Comparison of ENCODE assay signal across 12 cellular contexts in genomic region chr11:29975580-29975979, GRCh38. TPM values are rescaled to one million over a fixed set of nuclear protein-coding genes. Genes with fewer than 3 reads are reported as not detected.
DNase-seq lines count a peak whose midpoint lies in the region; TF ChIP-seq lines count a peak whose summit lies in the region.
"Not testable (repeated sequence)": the region's sequence is repeated elsewhere in the genome, so short reads cannot be mapped to it uniquely, and the experiment has no call there.
"Had no signal": no experiment of that assay in that cellular context is flagged by ENCODE, and none has a peak within 500 bp of the region (broad histone marks: within the 10 kb centered on the region; RNA-seq: fewer than 3 reads in every experiment).

No MANE protein-coding gene starts in this region.

- intact Hi-C loops in cardiac septum (cut with DNase I): not testable (repeated sequence)

- peak; percentile 76 for DNase-seq in cardiac septum (ENCODE audit: low spot score)
- not testable (repeated sequence) for DNase-seq in neural crest cell (ENCODE audit: low read depth, low spot score)

- H3K9me3 Mint-ChIP-seq in neural crest cell: not testable (repeated sequence)

- TF ChIP-seq CTCF in neural crest cell (conservative IDR thresholded peaks at IDR 0.05): not testable (repeated sequence)

- H3K27ac Mint-ChIP-seq in neural crest cell (ENCODE audit: unreplicated experiment): peak overlapping the region; percentile 61

- H3K27me3 Mint-ChIP-seq in neural crest cell (ENCODE audit: low read depth): not testable (repeated sequence)

- not testable (repeated sequence) for H3K4me1 Mint-ChIP-seq in neural crest cell

- not testable (repeated sequence) for H3K36me3 Mint-ChIP-seq in neural crest cell (ENCODE audit: low read depth)

- not testable (repeated sequence) for H3K4me3 Mint-ChIP-seq in neural crest cell

RNA-seq across cellular contexts. Expression of gene KCNA4, which starts 41.2 kb away (rescaled TPM):
- 15.6 TPM for total RNA-seq in cardiac septum
- 1.2 TPM in 2 replicates for total RNA-seq in neural crest cell
- total RNA-seq: A172; A673; B cell; Caco-2; Calu3; CD4-positive, alpha-beta memory T cell; CD4-positive, alpha-beta T cell; CD4-positive, CD25-positive, alpha-beta regulatory T cell; CD8-positive, alpha-beta memory T cell; CD8-positive, alpha-beta T cell had no signal
